10 cellular contexts compared by ENCODE assay signal in the genomic region with DNA sequence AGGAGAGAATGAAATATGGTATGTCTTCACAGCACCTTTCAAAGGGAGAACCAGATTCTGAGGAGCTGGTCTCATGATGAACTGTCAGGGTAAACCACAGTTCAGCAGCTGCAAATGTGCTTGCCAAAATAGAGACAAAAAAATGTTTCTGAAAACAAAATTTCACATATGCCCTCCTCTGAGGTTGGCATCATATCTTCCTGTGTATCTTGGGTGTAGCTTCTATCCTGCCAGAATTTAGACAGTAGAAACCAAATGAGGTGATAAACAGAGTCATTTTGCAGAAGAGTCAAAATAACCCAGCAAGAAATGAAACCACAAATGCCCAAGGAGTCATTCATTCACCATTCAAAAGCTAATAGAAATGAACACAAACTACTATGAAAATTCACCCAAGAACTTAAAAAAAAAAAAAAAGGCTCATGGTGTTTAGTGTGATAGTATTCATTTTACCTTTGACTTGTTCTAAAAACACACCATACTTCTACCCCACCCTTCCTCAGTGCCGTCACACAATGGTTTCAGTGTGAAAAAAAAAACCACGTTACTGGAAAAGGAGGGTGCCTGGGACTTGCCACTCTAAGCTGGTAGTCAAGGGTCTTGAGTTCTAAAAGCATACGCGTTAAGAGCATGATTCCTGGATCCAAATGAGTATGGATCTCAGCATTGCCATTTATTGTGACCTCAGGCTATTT. TPM values are rescaled to one million over a fixed set of nuclear protein-coding genes. Genes with fewer than 3 reads are reported as not detected.
A peak's percentile ranks its signal among the peaks of the same experiment; 100 is the strongest.
DNase-seq lines count a peak whose midpoint lies in the region; ATAC-seq and TF ChIP-seq lines count a peak whose summit lies in the region.
"Had no signal": no experiment of that assay in that cellular context is flagged by ENCODE, and none has a peak within 500 bp of the region (broad histone marks: within the 10 kb centered on the region; RNA-seq: fewer than 3 reads in every experiment).

No MANE protein-coding gene starts in this region.

- H3K36me3 ChIP-seq in gastrocnemius medialis: no peaks in the 10 kb centered on the region

- ATAC-seq in GM18909 (IDR thresholded peaks at IDR 0.05; ENCODE audit: poor library complexity, unreplicated experiment) (peak; percentile 43), HG03196 (IDR thresholded peaks at IDR 0.05; ENCODE audit: unreplicated experiment) (peak; percentile 37), HG03159 (IDR thresholded peaks at IDR 0.05; ENCODE audit: unreplicated experiment) (no peak), gastrocnemius medialis (no peak), esophagus mucosa (no peak)
- ATAC-seq in activated T-helper 17 cell treated with anti-CD3 and anti-CD28 coated beads, Interleukin-2, amount 50 U/mL, for 72 hours (replicated peaks): peak; percentile 83

- no peaks in the 10 kb centered on the region for H3K27me3 ChIP-seq in gastrocnemius medialis

- peaks cover 55% of the 10 kb centered on the region for H3K4me1 Mint-ChIP-seq in activated T-helper 17 cell treated with anti-CD3 and anti-CD28 coated beads, Interleukin-2, amount 50 U/mL, for 72 hours

- no peak overlapping the region for H3K27ac ChIP-seq in gastrocnemius medialis

- intact Hi-C loops in gastrocnemius medialis (cut with DNase I; ENCODE audit: low total_unique reads): no loop called here

- H3K4me3 Mint-ChIP-seq in activated T-helper 17 cell treated with anti-CD3 and anti-CD28 coated beads, Interleukin-2, amount 50 U/mL, for 72 hours: peak overlapping the region; percentile 91

- H3K36me3 Mint-ChIP-seq in activated T-helper 17 cell treated with anti-CD3 and anti-CD28 coated beads, Interleukin-2, amount 50 U/mL, for 72 hours (ENCODE audit: low read depth): peaks cover 70% of the 10 kb centered on the region

- H3K27me3 Mint-ChIP-seq in activated T-helper 17 cell treated with anti-CD3 and anti-CD28 coated beads, Interleukin-2, amount 50 U/mL, for 72 hours: no peaks in the 10 kb centered on the region

- no peak overlapping the region for H3K4me3 ChIP-seq in gastrocnemius medialis

- DNase-seq in CD1c-positive myeloid dendritic cell (ENCODE audit: extremely low spot score) (peak; percentile 23), SK-N-DZ (ENCODE audit: low spot score) (no peak), gastrocnemius medialis (no peak)

- no peaks in the 10 kb centered on the region for H3K9me3 ChIP-seq in gastrocnemius medialis

- peaks cover 0 to 7% of the 10 kb centered on the region in 2 donors for H3K4me1 ChIP-seq in gastrocnemius medialis

- peak overlapping the region; percentile 84 for H3K27ac Mint-ChIP-seq in activated T-helper 17 cell treated with anti-CD3 and anti-CD28 coated beads, Interleukin-2, amount 50 U/mL, for 72 hours

- TF ChIP-seq CTCF in gastrocnemius medialis (IDR thresholded peaks at IDR 0.05 in 4 of 5, conservative IDR thresholded peaks at IDR 0.05 in 1 of 5): no peak

- no peak for TF ChIP-seq POLR2A in gastrocnemius medialis (IDR thresholded peaks at IDR 0.05)

- H3K9me3 Mint-ChIP-seq in activated T-helper 17 cell treated with anti-CD3 and anti-CD28 coated beads, Interleukin-2, amount 50 U/mL, for 72 hours: no peaks in the 10 kb centered on the region

- in situ Hi-C loops in gastrocnemius medialis (cut with MboI; ENCODE audit: low sequenced_read_pairs in 4 of 4): no loop called here

RNA-seq across cellular contexts. Expression of a gene that starts 18.5 kb away (rescaled TPM):
- 100 to 1,000 TPM; 143 to 221 TPM for total RNA-seq in activated T-helper 17 cell treated with anti-CD3 and anti-CD28 coated beads, Interleukin-2, amount 50 U/mL, for 72 hours
- polyA plus RNA-seq in SK-N-DZ (2014; cell fraction: cytosol; rRNA removed): not detected in 2 replicates
- polyA plus RNA-seq in SK-N-DZ (2014; cell fraction: nucleus; rRNA removed): not detected in 2 replicates
- under 1 TPM in 3 of 4 donors, not detected in 1; 0.24 to 0.72 (median 0.55) TPM for total RNA-seq in gastrocnemius medialis
- total RNA-seq in esophagus mucosa: 1.0 TPM
- total RNA-seq: MCF 10A had no signal

RNA-seq across cellular contexts. Expression of a gene that starts 41.0 kb away (rescaled TPM):
- not detected for total RNA-seq in activated T-helper 17 cell treated with anti-CD3 and anti-CD28 coated beads, Interleukin-2, amount 50 U/mL, for 72 hours
- polyA plus RNA-seq in SK-N-DZ (2014; cell fraction: cytosol; rRNA removed): not detected in 2 replicates
- not detected in 2 replicates for polyA plus RNA-seq in SK-N-DZ (2014; cell fraction: nucleus; rRNA removed)
- total RNA-seq in gastrocnemius medialis (under 1 TPM in 2 of 4 donors, not detected in 2; 0.09 to 0.20 TPM), esophagus mucosa (0.56 TPM)
- total RNA-seq: MCF 10A, renal cortical epithelial cell had no signal

Comparison
In these comparisons a context has a peak if more than half of its experiments do, and no peak if none do; other contexts are left out.
1. ATAC-seq: peak in GM18909 (single experiment), HG03196 (single experiment) and activated T-helper 17 cell treated with anti-CD3 and anti-CD28 coated beads, Interleukin-2, amount 50 U/mL, for 72 hours (single experiment); none in HG03159 (single experiment), gastrocnemius medialis (0 of 2) and esophagus mucosa (single experiment).
2. RNA of a gene that starts 18.5 kb away (total RNA-seq): 143 to 221 TPM in activated T-helper 17 cell treated with anti-CD3 and anti-CD28 coated beads, Interleukin-2, amount 50 U/mL, for 72 hours; 1.0 TPM in esophagus mucosa (single experiment) and 0.24 to 0.72 TPM in gastrocnemius medialis; every median in the first group is over 10 times any median in the second.